1 cellular context compared by ENCODE assay signal in the genomic region with DNA sequence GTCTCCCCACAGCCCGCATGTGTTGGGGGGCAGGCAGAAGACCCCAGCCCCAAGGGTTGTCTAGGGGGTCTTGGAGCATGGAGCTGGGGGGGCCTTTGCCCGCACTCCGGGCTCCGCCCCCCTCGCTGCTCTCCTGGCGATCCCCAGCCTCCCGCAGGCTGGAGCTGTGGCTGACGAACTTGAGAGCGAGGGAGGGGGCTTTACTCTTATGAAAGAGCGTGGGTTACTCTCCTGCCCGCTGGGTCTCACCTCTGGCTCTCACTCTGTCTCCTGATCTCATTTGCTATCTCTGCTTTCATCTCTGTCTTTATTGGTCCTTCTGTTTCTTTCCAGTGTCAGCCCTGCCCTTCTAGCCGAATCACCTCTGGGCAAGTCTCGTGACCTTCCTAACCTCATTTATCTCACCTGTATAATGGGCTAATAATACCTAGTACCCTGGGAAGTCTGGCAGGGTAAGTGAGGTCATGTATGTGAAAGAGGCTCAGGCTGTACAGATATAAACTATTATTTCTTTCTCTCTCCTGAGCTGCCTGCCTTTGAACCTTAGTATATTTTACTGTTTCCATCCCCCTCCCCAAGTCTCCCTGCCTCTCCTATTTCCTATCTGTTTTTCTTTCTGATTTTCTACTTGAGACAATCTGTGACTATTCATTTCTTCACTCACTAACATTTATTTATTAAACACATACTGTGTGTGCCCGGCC.
A peak's percentile ranks its signal among the peaks of the same experiment; 100 is the strongest.
TF ChIP-seq lines count a peak whose summit lies in the region.

No MANE protein-coding gene starts in this region.

TF ChIP-seq in GM12878, 131 proteins besides CTCF, POLR2A, EP300 and RAD21 (continued from another document):
- TF ChIP-seq, protein P1, sequence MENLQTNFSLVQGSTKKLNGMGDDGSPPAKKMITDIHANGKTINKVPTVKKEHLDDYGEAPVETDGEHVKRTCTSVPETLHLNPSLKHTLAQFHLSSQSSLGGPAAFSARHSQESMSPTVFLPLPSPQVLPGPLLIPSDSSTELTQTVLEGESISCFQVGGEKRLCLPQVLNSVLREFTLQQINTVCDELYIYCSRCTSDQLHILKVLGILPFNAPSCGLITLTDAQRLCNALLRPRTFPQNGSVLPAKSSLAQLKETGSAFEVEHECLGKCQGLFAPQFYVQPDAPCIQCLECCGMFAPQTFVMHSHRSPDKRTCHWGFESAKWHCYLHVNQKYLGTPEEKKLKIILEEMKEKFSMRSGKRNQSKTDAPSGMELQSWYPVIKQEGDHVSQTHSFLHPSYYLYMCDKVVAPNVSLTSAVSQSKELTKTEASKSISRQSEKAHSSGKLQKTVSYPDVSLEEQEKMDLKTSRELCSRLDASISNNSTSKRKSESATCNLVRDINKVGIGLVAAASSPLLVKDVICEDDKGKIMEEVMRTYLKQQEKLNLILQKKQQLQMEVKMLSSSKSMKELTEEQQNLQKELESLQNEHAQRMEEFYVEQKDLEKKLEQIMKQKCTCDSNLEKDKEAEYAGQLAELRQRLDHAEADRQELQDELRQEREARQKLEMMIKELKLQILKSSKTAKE (IDR thresholded peaks at IDR 0.05; ENCODE audit: low read depth, poor library complexity, severe bottlenecking), result peak; percentile 28
- TF ChIP-seq, protein P2, sequence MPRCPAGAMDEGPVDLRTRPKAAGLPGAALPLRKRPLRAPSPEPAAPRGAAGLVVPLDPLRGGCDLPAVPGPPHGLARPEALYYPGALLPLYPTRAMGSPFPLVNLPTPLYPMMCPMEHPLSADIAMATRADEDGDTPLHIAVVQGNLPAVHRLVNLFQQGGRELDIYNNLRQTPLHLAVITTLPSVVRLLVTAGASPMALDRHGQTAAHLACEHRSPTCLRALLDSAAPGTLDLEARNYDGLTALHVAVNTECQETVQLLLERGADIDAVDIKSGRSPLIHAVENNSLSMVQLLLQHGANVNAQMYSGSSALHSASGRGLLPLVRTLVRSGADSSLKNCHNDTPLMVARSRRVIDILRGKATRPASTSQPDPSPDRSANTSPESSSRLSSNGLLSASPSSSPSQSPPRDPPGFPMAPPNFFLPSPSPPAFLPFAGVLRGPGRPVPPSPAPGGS (IDR thresholded peaks at IDR 0.05; ENCODE audit: borderline replicate concordance, insufficient read depth, low read depth, low read length, poor library complexity, severe bottlenecking), result no peak
- TF ChIP-seq, protein P3, sequence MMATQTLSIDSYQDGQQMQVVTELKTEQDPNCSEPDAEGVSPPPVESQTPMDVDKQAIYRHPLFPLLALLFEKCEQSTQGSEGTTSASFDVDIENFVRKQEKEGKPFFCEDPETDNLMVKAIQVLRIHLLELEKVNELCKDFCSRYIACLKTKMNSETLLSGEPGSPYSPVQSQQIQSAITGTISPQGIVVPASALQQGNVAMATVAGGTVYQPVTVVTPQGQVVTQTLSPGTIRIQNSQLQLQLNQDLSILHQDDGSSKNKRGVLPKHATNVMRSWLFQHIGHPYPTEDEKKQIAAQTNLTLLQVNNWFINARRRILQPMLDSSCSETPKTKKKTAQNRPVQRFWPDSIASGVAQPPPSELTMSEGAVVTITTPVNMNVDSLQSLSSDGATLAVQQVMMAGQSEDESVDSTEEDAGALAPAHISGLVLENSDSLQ (IDR thresholded peaks at IDR 0.05), result peak; percentile 71
- TF ChIP-seq NFXL1 (IDR thresholded peaks at IDR 0.05; ENCODE audit: borderline replicate concordance), result no peak
- TF ChIP-seq SUZ12 (IDR thresholded peaks at IDR 0.05; ENCODE audit: unreplicated experiment), result no peak
- TF ChIP-seq ETV6 (conservative IDR thresholded peaks at IDR 0.05 in 1 of 2, IDR thresholded peaks at IDR 0.05 in 1 of 2; ENCODE audit: borderline replicate concordance in 1 of 2, low read depth in 1 of 2), result no peak
- TF ChIP-seq NFIC (IDR thresholded peaks at IDR 0.05; ENCODE audit: low read depth, low read length), result no peak
- no peak for TF ChIP-seq ASH2L (IDR thresholded peaks at IDR 0.05; ENCODE audit: borderline replicate concordance, low read depth)
- no peak for TF ChIP-seq SRF (IDR thresholded peaks at IDR 0.05; ENCODE audit: low read depth in 2 of 2, low read length in 2 of 2)
- no peak for TF ChIP-seq GABPA (IDR thresholded peaks at IDR 0.05; ENCODE audit: low read depth)
- 0 out of 2 replicates have a peak, but pooled peaks have one; percentile 44 for TF ChIP-seq HDGF (IDR thresholded peaks at IDR 0.05)
- no peak for TF ChIP-seq HDAC6 (IDR thresholded peaks at IDR 0.05; ENCODE audit: unreplicated experiment)
- TF ChIP-seq BACH1 (IDR thresholded peaks at IDR 0.05; ENCODE audit: borderline replicate concordance), result no peak
- TF ChIP-seq HCFC1 (IDR thresholded peaks at IDR 0.05; ENCODE audit: low read length), result no peak
- TF ChIP-seq, protein P4, sequence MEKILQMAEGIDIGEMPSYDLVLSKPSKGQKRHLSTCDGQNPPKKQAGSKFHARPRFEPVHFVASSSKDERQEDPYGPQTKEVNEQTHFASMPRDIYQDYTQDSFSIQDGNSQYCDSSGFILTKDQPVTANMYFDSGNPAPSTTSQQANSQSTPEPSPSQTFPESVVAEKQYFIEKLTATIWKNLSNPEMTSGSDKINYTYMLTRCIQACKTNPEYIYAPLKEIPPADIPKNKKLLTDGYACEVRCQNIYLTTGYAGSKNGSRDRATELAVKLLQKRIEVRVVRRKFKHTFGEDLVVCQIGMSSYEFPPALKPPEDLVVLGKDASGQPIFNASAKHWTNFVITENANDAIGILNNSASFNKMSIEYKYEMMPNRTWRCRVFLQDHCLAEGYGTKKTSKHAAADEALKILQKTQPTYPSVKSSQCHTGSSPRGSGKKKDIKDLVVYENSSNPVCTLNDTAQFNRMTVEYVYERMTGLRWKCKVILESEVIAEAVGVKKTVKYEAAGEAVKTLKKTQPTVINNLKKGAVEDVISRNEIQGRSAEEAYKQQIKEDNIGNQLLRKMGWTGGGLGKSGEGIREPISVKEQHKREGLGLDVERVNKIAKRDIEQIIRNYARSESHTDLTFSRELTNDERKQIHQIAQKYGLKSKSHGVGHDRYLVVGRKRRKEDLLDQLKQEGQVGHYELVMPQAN (conservative IDR thresholded peaks at IDR 0.05), result 0 out of 2 replicates have a peak, but pooled peaks have one; percentile 3
- no peak for TF ChIP-seq NR2C2 (IDR thresholded peaks at IDR 0.05; ENCODE audit: borderline replicate concordance, control insufficient read depth, insufficient read length, low read depth)
- TF ChIP-seq EGR1 (IDR thresholded peaks at IDR 0.05; ENCODE audit: borderline replicate concordance in 1 of 2, low read depth in 2 of 2, low read length in 2 of 2), result no peak
- TF ChIP-seq WRNIP1 (IDR thresholded peaks at IDR 0.05; ENCODE audit: borderline replicate concordance, low read depth, low read length), result no peak
- TF ChIP-seq CEBPB (IDR thresholded peaks at IDR 0.05; ENCODE audit: borderline replicate concordance in 1 of 2, low read depth in 2 of 2, low read length in 2 of 2), result no peak
- TF ChIP-seq ZNF217 (IDR thresholded peaks at IDR 0.05), result no peak; the same call in 1 of the 2 replicates
- TF ChIP-seq, protein P5, sequence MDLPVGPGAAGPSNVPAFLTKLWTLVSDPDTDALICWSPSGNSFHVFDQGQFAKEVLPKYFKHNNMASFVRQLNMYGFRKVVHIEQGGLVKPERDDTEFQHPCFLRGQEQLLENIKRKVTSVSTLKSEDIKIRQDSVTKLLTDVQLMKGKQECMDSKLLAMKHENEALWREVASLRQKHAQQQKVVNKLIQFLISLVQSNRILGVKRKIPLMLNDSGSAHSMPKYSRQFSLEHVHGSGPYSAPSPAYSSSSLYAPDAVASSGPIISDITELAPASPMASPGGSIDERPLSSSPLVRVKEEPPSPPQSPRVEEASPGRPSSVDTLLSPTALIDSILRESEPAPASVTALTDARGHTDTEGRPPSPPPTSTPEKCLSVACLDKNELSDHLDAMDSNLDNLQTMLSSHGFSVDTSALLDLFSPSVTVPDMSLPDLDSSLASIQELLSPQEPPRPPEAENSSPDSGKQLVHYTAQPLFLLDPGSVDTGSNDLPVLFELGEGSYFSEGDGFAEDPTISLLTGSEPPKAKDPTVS (IDR thresholded peaks at IDR 0.05; ENCODE audit: low read depth, low read length), result no peak
- TF ChIP-seq BMI1 (IDR thresholded peaks at IDR 0.05; ENCODE audit: borderline replicate concordance), result no peak
- TF ChIP-seq, protein P6, sequence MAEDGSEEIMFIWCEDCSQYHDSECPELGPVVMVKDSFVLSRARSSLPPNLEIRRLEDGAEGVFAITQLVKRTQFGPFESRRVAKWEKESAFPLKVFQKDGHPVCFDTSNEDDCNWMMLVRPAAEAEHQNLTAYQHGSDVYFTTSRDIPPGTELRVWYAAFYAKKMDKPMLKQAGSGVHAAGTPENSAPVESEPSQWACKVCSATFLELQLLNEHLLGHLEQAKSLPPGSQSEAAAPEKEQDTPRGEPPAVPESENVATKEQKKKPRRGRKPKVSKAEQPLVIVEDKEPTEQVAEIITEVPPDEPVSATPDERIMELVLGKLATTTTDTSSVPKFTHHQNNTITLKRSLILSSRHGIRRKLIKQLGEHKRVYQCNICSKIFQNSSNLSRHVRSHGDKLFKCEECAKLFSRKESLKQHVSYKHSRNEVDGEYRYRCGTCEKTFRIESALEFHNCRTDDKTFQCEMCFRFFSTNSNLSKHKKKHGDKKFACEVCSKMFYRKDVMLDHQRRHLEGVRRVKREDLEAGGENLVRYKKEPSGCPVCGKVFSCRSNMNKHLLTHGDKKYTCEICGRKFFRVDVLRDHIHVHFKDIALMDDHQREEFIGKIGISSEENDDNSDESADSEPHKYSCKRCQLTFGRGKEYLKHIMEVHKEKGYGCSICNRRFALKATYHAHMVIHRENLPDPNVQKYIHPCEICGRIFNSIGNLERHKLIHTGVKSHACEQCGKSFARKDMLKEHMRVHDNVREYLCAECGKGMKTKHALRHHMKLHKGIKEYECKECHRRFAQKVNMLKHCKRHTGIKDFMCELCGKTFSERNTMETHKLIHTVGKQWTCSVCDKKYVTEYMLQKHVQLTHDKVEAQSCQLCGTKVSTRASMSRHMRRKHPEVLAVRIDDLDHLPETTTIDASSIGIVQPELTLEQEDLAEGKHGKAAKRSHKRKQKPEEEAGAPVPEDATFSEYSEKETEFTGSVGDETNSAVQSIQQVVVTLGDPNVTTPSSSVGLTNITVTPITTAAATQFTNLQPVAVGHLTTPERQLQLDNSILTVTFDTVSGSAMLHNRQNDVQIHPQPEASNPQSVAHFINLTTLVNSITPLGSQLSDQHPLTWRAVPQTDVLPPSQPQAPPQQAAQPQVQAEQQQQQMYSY (CRISPR knock-in tag; IDR thresholded peaks at IDR 0.05), result no peak
- peak; percentile 92; the same call in 1 of the 2 replicates for TF ChIP-seq ESRRA (IDR thresholded peaks at IDR 0.05; ENCODE audit: low read length)
- TF ChIP-seq RAD51 (IDR thresholded peaks at IDR 0.05), result peak; percentile 75
- no peak for TF ChIP-seq ZNF274 (IDR thresholded peaks at IDR 0.05; ENCODE audit: insufficient read depth, insufficient read length)
- no peak for TF ChIP-seq FOS (IDR thresholded peaks at IDR 0.05; ENCODE audit: borderline replicate concordance, extremely low read depth, insufficient read length)
- TF ChIP-seq EZH2 (IDR thresholded peaks at IDR 0.05; ENCODE audit: borderline replicate concordance, control insufficient read depth, low read depth, low read length), result no peak
- no peak for TF ChIP-seq SIX5 (IDR thresholded peaks at IDR 0.05; ENCODE audit: low read depth, low read length, severe bottlenecking)
- TF ChIP-seq MYB (IDR thresholded peaks at IDR 0.05; ENCODE audit: borderline replicate concordance, low read depth, low read length), result no peak
- TF ChIP-seq RB1 (IDR thresholded peaks at IDR 0.05; ENCODE audit: borderline replicate concordance), result no peak
- TF ChIP-seq, protein P7, sequence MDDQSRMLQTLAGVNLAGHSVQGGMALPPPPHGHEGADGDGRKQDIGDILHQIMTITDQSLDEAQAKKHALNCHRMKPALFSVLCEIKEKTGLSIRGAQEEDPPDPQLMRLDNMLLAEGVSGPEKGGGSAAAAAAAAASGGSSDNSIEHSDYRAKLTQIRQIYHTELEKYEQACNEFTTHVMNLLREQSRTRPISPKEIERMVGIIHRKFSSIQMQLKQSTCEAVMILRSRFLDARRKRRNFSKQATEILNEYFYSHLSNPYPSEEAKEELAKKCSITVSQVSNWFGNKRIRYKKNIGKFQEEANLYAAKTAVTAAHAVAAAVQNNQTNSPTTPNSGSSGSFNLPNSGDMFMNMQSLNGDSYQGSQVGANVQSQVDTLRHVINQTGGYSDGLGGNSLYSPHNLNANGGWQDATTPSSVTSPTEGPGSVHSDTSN (IDR thresholded peaks at IDR 0.05; ENCODE audit: insufficient replicate concordance, low read depth, low read length), result no peak
- TF ChIP-seq IKZF2 (IDR thresholded peaks at IDR 0.05), result peak in 1 of 2 experiments; percentile 24; a peak in 2 of 4 replicates
- TF ChIP-seq NR2F1 (conservative IDR thresholded peaks at IDR 0.05), result peak; percentile 52; the same call in 1 of the 2 replicates
- TF ChIP-seq, protein P8, sequence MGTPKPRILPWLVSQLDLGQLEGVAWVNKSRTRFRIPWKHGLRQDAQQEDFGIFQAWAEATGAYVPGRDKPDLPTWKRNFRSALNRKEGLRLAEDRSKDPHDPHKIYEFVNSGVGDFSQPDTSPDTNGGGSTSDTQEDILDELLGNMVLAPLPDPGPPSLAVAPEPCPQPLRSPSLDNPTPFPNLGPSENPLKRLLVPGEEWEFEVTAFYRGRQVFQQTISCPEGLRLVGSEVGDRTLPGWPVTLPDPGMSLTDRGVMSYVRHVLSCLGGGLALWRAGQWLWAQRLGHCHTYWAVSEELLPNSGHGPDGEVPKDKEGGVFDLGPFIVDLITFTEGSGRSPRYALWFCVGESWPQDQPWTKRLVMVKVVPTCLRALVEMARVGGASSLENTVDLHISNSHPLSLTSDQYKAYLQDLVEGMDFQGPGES (IDR thresholded peaks at IDR 0.05), result no peak
- TF ChIP-seq, protein P9, sequence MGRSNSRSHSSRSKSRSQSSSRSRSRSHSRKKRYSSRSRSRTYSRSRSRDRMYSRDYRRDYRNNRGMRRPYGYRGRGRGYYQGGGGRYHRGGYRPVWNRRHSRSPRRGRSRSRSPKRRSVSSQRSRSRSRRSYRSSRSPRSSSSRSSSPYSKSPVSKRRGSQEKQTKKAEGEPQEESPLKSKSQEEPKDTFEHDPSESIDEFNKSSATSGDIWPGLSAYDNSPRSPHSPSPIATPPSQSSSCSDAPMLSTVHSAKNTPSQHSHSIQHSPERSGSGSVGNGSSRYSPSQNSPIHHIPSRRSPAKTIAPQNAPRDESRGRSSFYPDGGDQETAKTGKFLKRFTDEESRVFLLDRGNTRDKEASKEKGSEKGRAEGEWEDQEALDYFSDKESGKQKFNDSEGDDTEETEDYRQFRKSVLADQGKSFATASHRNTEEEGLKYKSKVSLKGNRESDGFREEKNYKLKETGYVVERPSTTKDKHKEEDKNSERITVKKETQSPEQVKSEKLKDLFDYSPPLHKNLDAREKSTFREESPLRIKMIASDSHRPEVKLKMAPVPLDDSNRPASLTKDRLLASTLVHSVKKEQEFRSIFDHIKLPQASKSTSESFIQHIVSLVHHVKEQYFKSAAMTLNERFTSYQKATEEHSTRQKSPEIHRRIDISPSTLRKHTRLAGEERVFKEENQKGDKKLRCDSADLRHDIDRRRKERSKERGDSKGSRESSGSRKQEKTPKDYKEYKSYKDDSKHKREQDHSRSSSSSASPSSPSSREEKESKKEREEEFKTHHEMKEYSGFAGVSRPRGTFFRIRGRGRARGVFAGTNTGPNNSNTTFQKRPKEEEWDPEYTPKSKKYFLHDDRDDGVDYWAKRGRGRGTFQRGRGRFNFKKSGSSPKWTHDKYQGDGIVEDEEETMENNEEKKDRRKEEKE (IDR thresholded peaks at IDR 0.05), result no peak
- TF ChIP-seq GATAD2B (conservative IDR thresholded peaks at IDR 0.05; ENCODE audit: low read depth), result no peak
- TF ChIP-seq SP1 (IDR thresholded peaks at IDR 0.05; ENCODE audit: low read depth, low read length), result no peak
- TF ChIP-seq MTA2 (IDR thresholded peaks at IDR 0.05; ENCODE audit: low read depth), result peak; percentile 21; the same call in 1 of the 2 replicates
- no peak for TF ChIP-seq JUND (IDR thresholded peaks at IDR 0.05; ENCODE audit: low read depth, low read length)
- TF ChIP-seq TARDBP (IDR thresholded peaks at IDR 0.05; ENCODE audit: borderline replicate concordance), result no peak
- TF ChIP-seq ATF7 (IDR thresholded peaks at IDR 0.05; ENCODE audit: low read depth), result peak; percentile 67
- TF ChIP-seq TBL1XR1 (IDR thresholded peaks at IDR 0.05; ENCODE audit: low read depth, low read length), result no peak
